10 cellular contexts compared by ENCODE assay signal in genomic region chr17:40564883-40565744, GRCh38. TPM values are rescaled to one million over a fixed set of nuclear protein-coding genes. Genes with fewer than 3 reads are reported as not detected.
DNase-seq lines count a peak whose midpoint lies in the region; ATAC-seq and TF ChIP-seq lines count a peak whose summit lies in the region.
"Had no signal": no experiment of that assay in that cellular context is flagged by ENCODE, and none has a peak within 500 bp of the region (broad histone marks: within the 10 kb centered on the region; RNA-seq: fewer than 3 reads in every experiment).

Gene CCR7, minus strand, starts transcription at chr17:40565472. Its CDS starts 63 bp downstream, at chr17:40565409.

- H3K79me2 ChIP-seq in GM23338 (replicated peaks; ENCODE audit: insufficient read depth): no peaks in the 10 kb centered on the region

- no peak within 1 kb of the TSS for H3K27ac Mint-ChIP-seq in GM23338
- H3K27ac Mint-ChIP-seq in activated CD4-positive, alpha-beta T cell treated with anti-CD3 and anti-CD28 coated beads, Interleukin-2, amount 10 ng/mL, durations not matched to agents 24 days and 14 days: peak within 1 kb of the TSS; percentile 100

- intact Hi-C loops in activated CD4-positive, alpha-beta T cell treated with anti-CD3 and anti-CD28 coated beads, Interleukin-2, amount 10 ng/mL, durations not matched to agents 24 days and 14 days (cut with micrococcal nuclease): loop anchor here (1.0 to 5.0 kb wide), 2 partner anchors 55 to 1102 kb away; no protein-coding TSS in a partner anchor

- H3K36me3 Mint-ChIP-seq in GM23338 (ENCODE audit: low read depth): peaks cover 4% of the 10 kb centered on the region; the same call in 2 of the 3 replicates
- peaks cover 51% of the 10 kb centered on the region for H3K36me3 Mint-ChIP-seq in activated CD4-positive, alpha-beta T cell treated with anti-CD3 and anti-CD28 coated beads, Interleukin-2, amount 10 ng/mL, durations not matched to agents 24 days and 14 days (ENCODE audit: low read depth)

- H3K9me2 ChIP-seq in GM23338 (ENCODE audit: insufficient read depth): peaks cover 7% of the 10 kb centered on the region; the same call in 1 of the 2 replicates

- H3K4me3 ChIP-seq in GM23338 (no peak within 1 kb of the TSS), coronary artery (no peak within 1 kb of the TSS)
- H3K4me3 ChIP-seq: pancreas had no signal

- TF ChIP-seq CTCF in GM23338 (conservative IDR thresholded peaks at IDR 0.05; ENCODE audit: low read depth in 2 of 2): no peak
- TF ChIP-seq CTCF in coronary artery (IDR thresholded peaks at IDR 0.05): no peak

- H3K4me1 ChIP-seq in GM23338 (ENCODE audit: insufficient read depth): peaks cover 7% of the 10 kb centered on the region

- peaks cover 7% of the 10 kb centered on the region; the same call in 1 of the 2 replicates for H3K36me3 ChIP-seq in GM23338 (ENCODE audit: insufficient read depth)
- H3K36me3 ChIP-seq: pancreas had no signal

- no peaks in the 10 kb centered on the region for H3K27me3 ChIP-seq in GM23338 (ENCODE audit: insufficient read depth)
- H3K27me3 ChIP-seq: pancreas had no signal

- H3K4me2 ChIP-seq in GM23338: no peak within 1 kb of the TSS

- peaks cover 11% of the 10 kb centered on the region for H3K9me3 Mint-ChIP-seq in GM23338
- peaks cover 3% of the 10 kb centered on the region for H3K9me3 Mint-ChIP-seq in activated CD4-positive, alpha-beta T cell treated with anti-CD3 and anti-CD28 coated beads, Interleukin-2, amount 10 ng/mL, durations not matched to agents 24 days and 14 days

- DNase-seq in GM23338 (ENCODE audit: low spot score) (no peak), coronary artery (ENCODE audit: low spot score) (peak; percentile 65), 8988T (no peak), DMS114 treated with DMSO at 0.1 percent for 48 hours (lab: John Stamatoyannopoulos, UW; ENCODE audit: unreplicated experiment) (no peak), hippocampal formation (lab: John Stamatoyannopoulos, UW) (no peak), caudate nucleus (lab: John Stamatoyannopoulos, UW) (no peak)
- DNase-seq in activated CD4-positive, alpha-beta T cell treated with anti-CD3 and anti-CD28 coated beads, Interleukin-2, amount 10 ng/mL, durations not matched to agents 24 days and 14 days: peak; percentile 93
- DNase-seq in stimulated activated CD8-positive, alpha-beta memory T cell treated with anti-CD3 and anti-CD28 coated beads, Interleukin-4, amount 100 ng/mL, for 1 hour (ENCODE audit: low read depth in 2 of 2, low spot score in 1 of 2): peak; percentile 69 to 76
- DNase-seq: NCI-H774 had no signal

- no peak within 1 kb of the TSS for H3K27ac ChIP-seq in GM23338 (ENCODE audit: low read depth)
- no peak within 1 kb of the TSS for H3K27ac ChIP-seq in coronary artery
- H3K27ac ChIP-seq in caudate nucleus (ENCODE audit: low read depth, low read length): no peak within 1 kb of the TSS
- H3K27ac ChIP-seq: pancreas had no signal

- H2AFZ ChIP-seq in GM23338: peak within 1 kb of the TSS; percentile 69; the same call in 1 of the 2 replicates

- H3F3A ChIP-seq in GM23338 (replicated peaks; ENCODE audit: low read depth): no peaks in the 10 kb centered on the region

- H4K20me1 ChIP-seq in GM23338 (replicated peaks; ENCODE audit: insufficient read depth): no peaks in the 10 kb centered on the region

- H3K4me3 Mint-ChIP-seq in GM23338: no peak within 1 kb of the TSS
- H3K4me3 Mint-ChIP-seq in activated CD4-positive, alpha-beta T cell treated with anti-CD3 and anti-CD28 coated beads, Interleukin-2, amount 10 ng/mL, durations not matched to agents 24 days and 14 days: peak within 1 kb of the TSS; percentile 95

- ATAC-seq in GM23338: no peak
- ATAC-seq: pancreas had no signal

- H3K4me1 Mint-ChIP-seq in GM23338: peaks cover 25% of the 10 kb centered on the region
- H3K4me1 Mint-ChIP-seq in activated CD4-positive, alpha-beta T cell treated with anti-CD3 and anti-CD28 coated beads, Interleukin-2, amount 10 ng/mL, durations not matched to agents 24 days and 14 days: peaks cover 37% of the 10 kb centered on the region

- H3K27me3 Mint-ChIP-seq in GM23338 (ENCODE audit: insufficient read depth, low read depth, poor library complexity): peaks cover 9% of the 10 kb centered on the region
- no peaks in the 10 kb centered on the region for H3K27me3 Mint-ChIP-seq in activated CD4-positive, alpha-beta T cell treated with anti-CD3 and anti-CD28 coated beads, Interleukin-2, amount 10 ng/mL, durations not matched to agents 24 days and 14 days

TF ChIP-seq in GM23338, 12 proteins besides CTCF, POLR2A, EP300 and RAD21 (continues in another document):
- TF ChIP-seq, protein P1, sequence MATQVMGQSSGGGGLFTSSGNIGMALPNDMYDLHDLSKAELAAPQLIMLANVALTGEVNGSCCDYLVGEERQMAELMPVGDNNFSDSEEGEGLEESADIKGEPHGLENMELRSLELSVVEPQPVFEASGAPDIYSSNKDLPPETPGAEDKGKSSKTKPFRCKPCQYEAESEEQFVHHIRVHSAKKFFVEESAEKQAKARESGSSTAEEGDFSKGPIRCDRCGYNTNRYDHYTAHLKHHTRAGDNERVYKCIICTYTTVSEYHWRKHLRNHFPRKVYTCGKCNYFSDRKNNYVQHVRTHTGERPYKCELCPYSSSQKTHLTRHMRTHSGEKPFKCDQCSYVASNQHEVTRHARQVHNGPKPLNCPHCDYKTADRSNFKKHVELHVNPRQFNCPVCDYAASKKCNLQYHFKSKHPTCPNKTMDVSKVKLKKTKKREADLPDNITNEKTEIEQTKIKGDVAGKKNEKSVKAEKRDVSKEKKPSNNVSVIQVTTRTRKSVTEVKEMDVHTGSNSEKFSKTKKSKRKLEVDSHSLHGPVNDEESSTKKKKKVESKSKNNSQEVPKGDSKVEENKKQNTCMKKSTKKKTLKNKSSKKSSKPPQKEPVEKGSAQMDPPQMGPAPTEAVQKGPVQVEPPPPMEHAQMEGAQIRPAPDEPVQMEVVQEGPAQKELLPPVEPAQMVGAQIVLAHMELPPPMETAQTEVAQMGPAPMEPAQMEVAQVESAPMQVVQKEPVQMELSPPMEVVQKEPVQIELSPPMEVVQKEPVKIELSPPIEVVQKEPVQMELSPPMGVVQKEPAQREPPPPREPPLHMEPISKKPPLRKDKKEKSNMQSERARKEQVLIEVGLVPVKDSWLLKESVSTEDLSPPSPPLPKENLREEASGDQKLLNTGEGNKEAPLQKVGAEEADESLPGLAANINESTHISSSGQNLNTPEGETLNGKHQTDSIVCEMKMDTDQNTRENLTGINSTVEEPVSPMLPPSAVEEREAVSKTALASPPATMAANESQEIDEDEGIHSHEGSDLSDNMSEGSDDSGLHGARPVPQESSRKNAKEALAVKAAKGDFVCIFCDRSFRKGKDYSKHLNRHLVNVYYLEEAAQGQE (IDR thresholded peaks at IDR 0.05; ENCODE audit: unreplicated experiment): no peak
- no peak for TF ChIP-seq POLR2AphosphoS5 (IDR thresholded peaks at IDR 0.05; ENCODE audit: low read depth)

RNA-seq across cellular contexts. Expression of gene CCR7, which starts in this region (rescaled TPM):
- total RNA-seq in GM23338 (2014; rRNA removed; shearing (Covaris generic)): 0.59 TPM in 1 of 2 replicates, not detected in the other
- polyA plus RNA-seq in GM23338 (2016; fragmentation: Nextera tagmentation; extraction: Ambion mirVana): 0.37 and 0.75 TPM in 2 replicates
- 217 and 220 TPM in 2 replicates for total RNA-seq in activated CD4-positive, alpha-beta T cell treated with anti-CD3 and anti-CD28 coated beads, Interleukin-2, amount 10 ng/mL, durations not matched to agents 24 days and 14 days

Comparison
In these comparisons a context has a peak if more than half of its experiments do, and no peak if none do; other contexts are left out.
1. RNA of gene CCR7 (total RNA-seq): 217 to 220 TPM in activated CD4-positive, alpha-beta T cell treated with anti-CD3 and anti-CD28 coated beads, Interleukin-2, amount 10 ng/mL, durations not matched to agents 24 days and 14 days; 0.59 TPM in GM23338; every median in the first group is over 100 times any median in the second.
2. DNase-seq: peak in activated CD4-positive, alpha-beta T cell treated with anti-CD3 and anti-CD28 coated beads, Interleukin-2, amount 10 ng/mL, durations not matched to agents 24 days and 14 days (single experiment), coronary artery (single experiment) and stimulated activated CD8-positive, alpha-beta memory T cell treated with anti-CD3 and anti-CD28 coated beads, Interleukin-4, amount 100 ng/mL, for 1 hour (2 of 2); none in GM23338 (single experiment), 8988T (single experiment), DMS114 treated with DMSO at 0.1 percent for 48 hours (single experiment), hippocampal formation (0 of 2) and caudate nucleus (0 of 61).